In genomic region chr4:148515248-148515647, GRCh38 we compare ENCODE assay signal across 15 cellular contexts.
DNase-seq lines count a peak whose midpoint lies in the region; ATAC-seq, FAIRE-seq and TF ChIP-seq lines count a peak whose summit lies in the region.
"Had no signal": no experiment of that assay in that cellular context is flagged by ENCODE, and none has a peak within 500 bp of the region (broad histone marks: within the 10 kb centered on the region; RNA-seq: fewer than 3 reads in every experiment).

No MANE protein-coding gene starts in this region.

- H3K27me3 ChIP-seq in WERI-Rb-1 (ENCODE audit: insufficient read depth, low read depth, severe bottlenecking) = no peaks in the 10 kb centered on the region
- H3K27me3 ChIP-seq: Peyer's patch, vagina had no signal

- ATAC-seq in left colon (peak; percentile 98), HG03439 (IDR thresholded peaks at IDR 0.05; ENCODE audit: unreplicated experiment) (no peak)

- DNase-seq in AG08396 (ENCODE audit: low spot score) = peak; percentile 18
- DNase-seq in LNCaP clone FGC (ENCODE audit: low read depth) = peak; percentile 53
- DNase-seq in dermis microvascular lymphatic vessel endothelial cell (ENCODE audit: low read depth in 2 of 2) = peak; percentile 78 to 95
- DNase-seq in left colon = no peak
- no peak for DNase-seq in NK-92 treated with Interleukin-12 subunit alpha and Interleukin-12 subunit beta, amount 100 ng/mL, for 24 hours (lab: John Stamatoyannopoulos, UW)
- no peak for DNase-seq in WERI-Rb-1
- no peak for DNase-seq in GM19239 (ENCODE audit: insufficient read length, low spot score)
- DNase-seq: cerebellar nuclear complex, foreskin melanocyte, NCI-H1105 treated with DMSO at 0.1 percent for 48 hours, NCI-H524, nucleus accumbens, Peyer's patch had no signal

- FAIRE-seq in GM19239 (lab: Jason Lieb, UNC) = no peak

- no peak overlapping the region for H3K27ac ChIP-seq in WERI-Rb-1
- H3K27ac ChIP-seq: Peyer's patch, vagina had no signal

- H3K9me3 ChIP-seq in WERI-Rb-1 (ENCODE audit: severe bottlenecking) = no peaks in the 10 kb centered on the region
- H3K9me3 ChIP-seq: vagina had no signal

- H3K4me3 ChIP-seq in LNCaP clone FGC (ENCODE audit: low read depth, low read length) = no peak overlapping the region
- H3K4me3 ChIP-seq in WERI-Rb-1 (ENCODE audit: low read depth, low read length) = no peak overlapping the region
- H3K4me3 ChIP-seq: Peyer's patch, vagina had no signal

- TF ChIP-seq CTCF in LNCaP clone FGC (IDR thresholded peaks at IDR 0.05; ENCODE audit: control insufficient read depth, extremely low read depth, insufficient read depth) (no peak), WERI-Rb-1 (IDR thresholded peaks at IDR 0.05; ENCODE audit: low read depth, low read length) (no peak)

- H3K36me3 ChIP-seq in WERI-Rb-1 = no peaks in the 10 kb centered on the region
- H3K36me3 ChIP-seq: Peyer's patch, vagina had no signal

- intact Hi-C loops in left colon (cut with DNase I, micrococcal nuclease) = no loop called here

Comparison
In these comparisons a context has a peak if more than half of its experiments do, and no peak if none do; other contexts are left out.
1. DNase-seq: peak in AG08396 (single experiment), LNCaP clone FGC (single experiment) and dermis microvascular lymphatic vessel endothelial cell (2 of 2); none in left colon (0 of 2), NK-92 treated with Interleukin-12 subunit alpha and Interleukin-12 subunit beta, amount 100 ng/mL, for 24 hours (single experiment), WERI-Rb-1 (single experiment) and GM19239 (single experiment).